In genomic region chr7:140696679-140697446, GRCh38 we compare ENCODE assay signal across 8 cellular contexts. TPM values are rescaled to one million over a fixed set of nuclear protein-coding genes. Genes with fewer than 3 reads are reported as not detected.
DNase-seq lines count a peak whose midpoint lies in the region; ATAC-seq and TF ChIP-seq lines count a peak whose summit lies in the region.

Gene NDUFB2, plus strand, starts transcription at chr7:140696708. Its CDS starts 37 bp downstream, at chr7:140696745.

- H3K4me1 ChIP-seq in lung (ENCODE audit: control insufficient read depth in 2 of 2, insufficient read depth in 2 of 2, low read length in 2 of 2): peaks cover 9 to 11% of the 10 kb centered on the region in 2 donors

- no peaks in the 10 kb centered on the region for H3K27me3 ChIP-seq in lung (ENCODE audit: control insufficient read depth, insufficient read depth)

- no peak for TF ChIP-seq CTCF in lung (IDR thresholded peaks at IDR 0.05; ENCODE audit: control extremely low read depth, extremely low read depth)

- TF ChIP-seq POLR2A in GM19193 (IDR thresholded peaks at IDR 0.05; ENCODE audit: extremely low read depth, insufficient read depth, insufficient read length): peak; percentile 81

- H3K36me3 ChIP-seq in lung (ENCODE audit: control insufficient read depth in 2 of 2, insufficient read depth in 2 of 2, low read length in 2 of 2): no peaks in the 10 kb centered on the region

- ATAC-seq in HG03378 (IDR thresholded peaks at IDR 0.05; ENCODE audit: unreplicated experiment) (peak; percentile 80), lung (ENCODE audit: insufficient read depth, low FRiP score) (peak; percentile 92)

- H3K4me3 ChIP-seq in lung: peak within 1 kb of the TSS; percentile 90

- 0 to 1% methylated on average over 80 to 82 of the region's 82 CpGs for WGBS in lung, 2 donors

- DNase-seq in CD1c-positive myeloid dendritic cell (ENCODE audit: extremely low spot score) (peak; percentile 69), NCI-H526 (lab: John Stamatoyannopoulos, UW) (peak; percentile 88 to 98), lung (ENCODE audit: low spot score) (peak; percentile 79)
- DNase-seq in activated CD4-positive, alpha-beta T cell treated with anti-CD3 and anti-CD28 coated beads, Interleukin-2, amount 50 U/mL, for 4 hours: peak; percentile 42 to 50
- DNase-seq in effector CD4-positive, alpha-beta T cell: peak; percentile 64
- peak; percentile 35 to 64 (median 43) for DNase-seq in stimulated activated CD4-positive, alpha-beta T cell treated with anti-CD3 and anti-CD28 coated beads, TNF-alpha, amount 100 ng/mL, for 48 hours (ENCODE audit: low read depth in 3 of 3)

- no peaks in the 10 kb centered on the region for H3K9me3 ChIP-seq in lung (ENCODE audit: control insufficient read depth in 2 of 2, insufficient read depth in 1 of 2, low read length in 1 of 2)

- H3K27ac ChIP-seq in lung (ENCODE audit: low read depth in 1 of 2, low read length in 1 of 2): peak within 1 kb of the TSS; percentile 93 to 95

RNA-seq across cellular contexts. Expression of gene NDUFB2, which starts in this region (rescaled TPM):
- total RNA-seq in lung: 100 to 1,000 TPM in 1 of 2 donors, 10 to 100 TPM in 1; 52.3 to 192 TPM
- 100 to 1,000 TPM; 188 to 327 TPM for polyA plus RNA-seq in lung

Comparison
In these comparisons a context has a peak if more than half of its experiments do, and no peak if none do; other contexts are left out.
1. Peak in every context shown above with its lines: DNase-seq, ATAC-seq, H3K4me3 ChIP-seq and H3K27ac ChIP-seq.
2. DNase-seq: peak in every context shown above with its lines; median percentile 93 in NCI-H526; 79 in lung; 69 in CD1c-positive myeloid dendritic cell; 64 in effector CD4-positive, alpha-beta T cell; 46 in activated CD4-positive, alpha-beta T cell treated with anti-CD3 and anti-CD28 coated beads, Interleukin-2, amount 50 U/mL, for 4 hours; 43 in stimulated activated CD4-positive, alpha-beta T cell treated with anti-CD3 and anti-CD28 coated beads, TNF-alpha, amount 100 ng/mL, for 48 hours.